In genomic region chr6:97626586-97627441, GRCh38 we compare ENCODE assay signal across 9 cellular contexts.
DNase-seq lines count a peak whose midpoint lies in the region; TF ChIP-seq lines count a peak whose summit lies in the region.
"Had no signal": no experiment of that assay in that cellular context is flagged by ENCODE, and none has a peak within 500 bp of the region (broad histone marks: within the 10 kb centered on the region; RNA-seq: fewer than 3 reads in every experiment).

No MANE protein-coding gene starts in this region.

- H3K56ac ChIP-seq in mesendoderm (ENCODE audit: low read length): no peak overlapping the region

- DNase-seq in DMS53 treated with DMSO at 0.1 percent for 48 hours (lab: John Stamatoyannopoulos, UW; ENCODE audit: unreplicated experiment): peak; percentile 20
- DNase-seq in NCI-H2107 treated with DMSO at 0.1 percent for 48 hours (lab: John Stamatoyannopoulos, UW; ENCODE audit: unreplicated experiment): peak; percentile 74
- DNase-seq in brain pericyte (ENCODE audit: low read depth, low spot score): peak; percentile 2
- peak; percentile 57 for DNase-seq in pons (ENCODE audit: low spot score)
- DNase-seq in GM13977 (ENCODE audit: low spot score): no peak
- no peak for DNase-seq in activated gamma-delta T cell (lab: John Stamatoyannopoulos, UW)
- no peak for DNase-seq in mesendoderm
- no peak for DNase-seq in stimulated activated naive CD4-positive, alpha-beta T cell treated with Interleukin-2 at 50 U/mL for 16 hours (lab: John Stamatoyannopoulos, UW)
- DNase-seq: activated CD8-positive, alpha-beta memory T cell treated with anti-CD3 and anti-CD28 coated beads for 24 hours had no signal

- H3K4me3 ChIP-seq in mesendoderm (ENCODE audit: low read length): no peak overlapping the region

- no peak for TF ChIP-seq CTCF in GM13977 (IDR thresholded peaks at IDR 0.05; ENCODE audit: extremely low read depth, insufficient read depth, missing control alignments)

- no peaks in the 10 kb centered on the region for H3K4me1 ChIP-seq in mesendoderm (ENCODE audit: control insufficient read depth, low read depth, low read length)

- H2BK5ac ChIP-seq in mesendoderm (ENCODE audit: low read length): no peak overlapping the region

- H3K36me3 ChIP-seq in mesendoderm (ENCODE audit: control insufficient read depth, insufficient read depth, low read length): no peaks in the 10 kb centered on the region

- no CpG with 5 or more reads among the region's 8 CpGs for WGBS in mesendoderm (ENCODE audit: extremely low coverage, insufficient coverage, low lambda C conversion rate)

- no peak overlapping the region for H3K18ac ChIP-seq in mesendoderm (ENCODE audit: low read length)

- H4K8ac ChIP-seq in mesendoderm (ENCODE audit: low read depth, low read length): no peak overlapping the region

- no peak overlapping the region for H3K4ac ChIP-seq in mesendoderm (ENCODE audit: low read depth, low read length)

- no peak overlapping the region for H3K23ac ChIP-seq in mesendoderm (ENCODE audit: low read length)

- H3K79me2 ChIP-seq in mesendoderm (ENCODE audit: control insufficient read depth, insufficient read depth, low read length): no peaks in the 10 kb centered on the region

- H3K4me2 ChIP-seq in mesendoderm (ENCODE audit: low read length): no peak overlapping the region

- H4K5ac ChIP-seq in mesendoderm (ENCODE audit: low read length): no peak overlapping the region

- H2AK5ac ChIP-seq in mesendoderm (ENCODE audit: low read length): no peak overlapping the region

- H2BK15ac ChIP-seq in mesendoderm (replicated peaks; ENCODE audit: low read depth): no peak overlapping the region

- H3K27me3 ChIP-seq in mesendoderm (ENCODE audit: insufficient read depth, low read length, poor library complexity): no peaks in the 10 kb centered on the region

- H3K27ac ChIP-seq in mesendoderm (ENCODE audit: low read depth, low read length): no peak overlapping the region

- in situ Hi-C loops in GM13977 (cut with MboI; ENCODE audit: low pct_unique_long_range_greater_than_20kb, low sequenced_read_pairs, unreplicated experiment): no loop called here

- H2BK120ac ChIP-seq in mesendoderm (ENCODE audit: low read depth, low read length): no peak overlapping the region

- H3K9ac ChIP-seq in mesendoderm (ENCODE audit: low read length): no peak overlapping the region

- H3K79me1 ChIP-seq in mesendoderm (ENCODE audit: low read length): no peaks in the 10 kb centered on the region

Comparison
In these comparisons a context has a peak if more than half of its experiments do, and no peak if none do; other contexts are left out.
1. DNase-seq: peak in DMS53 treated with DMSO at 0.1 percent for 48 hours (single experiment), NCI-H2107 treated with DMSO at 0.1 percent for 48 hours (single experiment), brain pericyte (single experiment) and pons (single experiment); none in GM13977 (single experiment), activated gamma-delta T cell (single experiment), mesendoderm (single experiment) and stimulated activated naive CD4-positive, alpha-beta T cell treated with Interleukin-2 at 50 U/mL for 16 hours (single experiment).